ENCODE assay signal across 16 cellular contexts in the genomic region with DNA sequence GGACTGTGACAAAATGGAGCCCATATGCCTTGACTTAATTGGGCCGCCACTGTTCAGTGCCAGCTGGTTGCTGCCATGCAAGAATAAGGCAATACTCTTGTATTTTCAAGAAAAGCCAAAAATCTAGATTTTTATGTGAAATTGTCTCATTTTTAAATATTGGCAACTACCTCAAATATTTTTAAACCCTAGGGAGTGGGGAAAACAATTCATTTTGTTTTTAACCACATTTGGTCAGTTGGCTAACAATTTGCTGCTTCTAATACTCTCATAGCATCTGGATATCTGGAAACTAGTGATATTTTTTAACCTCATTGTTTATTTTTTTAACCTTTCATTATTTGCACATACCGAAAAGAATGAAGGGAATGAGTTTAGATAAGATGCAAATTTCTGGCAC.
"Had no signal": no experiment of that assay in that cellular context is flagged by ENCODE, and none has a peak within 500 bp of the region (broad histone marks: within the 10 kb centered on the region; RNA-seq: fewer than 3 reads in every experiment).

No MANE protein-coding gene starts in this region.

- H3K27ac ChIP-seq: left ventricle myocardium inferior, lower lobe of right lung, upper lobe of left lung had no signal

- H3K4me3 ChIP-seq: left ventricle myocardium inferior, lower lobe of right lung, sigmoid colon, skin epidermis, upper lobe of left lung had no signal

- H3K27me3 ChIP-seq: sigmoid colon, upper lobe of left lung had no signal

- DNase-seq: cortex of kidney; effector memory CD4-positive, alpha-beta T cell; kidney; left cardiac atrium; left ventricle myocardium inferior; lower lobe of right lung; mesenchymal stem cell; naive B cell; sigmoid colon; stimulated activated CD4-positive, alpha-beta T cell treated with anti-CD3 and anti-CD28 coated beads, Interleukin-2, amount 100 ng/mL, for 24 hours; stimulated activated CD4-positive, alpha-beta T cell treated with anti-CD3 and anti-CD28 coated beads, Interleukin-4, amount 100 ng/mL, for 4 hours; stimulated activated naive B cell treated with anti-CD40 and anti-IgM and Interleukin-4, amounts not matched to agents 10 μg/mL and 1 μg/mL and 100 μg/mL, for 72 hours; stimulated activated naive CD8-positive, alpha-beta T cell treated with anti-CD3 and anti-CD28 coated beads, Interleukin-15, amount 100 ng/mL, for 72 hours; substantia nigra; upper lobe of left lung had no signal

- H3K4me1 ChIP-seq: left ventricle myocardium inferior, lower lobe of right lung, upper lobe of left lung had no signal

- H3K36me3 ChIP-seq: left ventricle myocardium inferior, lower lobe of right lung, sigmoid colon, upper lobe of left lung had no signal
